Comparison of ENCODE assay signal across 23 cellular contexts in the genomic region with DNA sequence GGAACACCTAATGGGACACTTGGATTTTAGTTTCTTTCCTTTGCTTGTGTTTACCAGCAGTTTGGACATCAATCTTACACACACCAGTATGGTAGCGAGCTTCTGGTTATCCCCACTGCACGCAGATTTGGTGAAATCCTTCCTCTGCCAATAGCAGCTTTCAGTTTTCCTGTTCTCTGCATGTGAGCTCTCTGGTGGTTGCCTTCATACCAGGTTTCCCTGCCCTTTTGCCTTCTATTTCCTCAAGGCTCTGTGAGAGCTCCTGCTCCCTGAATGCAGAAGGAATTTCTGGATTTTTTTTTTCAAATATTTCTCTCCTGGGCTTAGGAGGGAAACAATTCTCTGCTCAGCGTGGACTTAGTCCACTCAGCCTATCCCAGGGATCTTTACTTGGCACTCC.
"Had no signal": no experiment of that assay in that cellular context is flagged by ENCODE, and none has a peak within 500 bp of the region (broad histone marks: within the 10 kb centered on the region; RNA-seq: fewer than 3 reads in every experiment).

No MANE protein-coding gene starts in this region.

- H3K36me3 ChIP-seq: adrenal gland, heart left ventricle, thyroid gland, upper lobe of right lung, WERI-Rb-1 had no signal

- H3K36me3 Mint-ChIP-seq: activated naive CD8-positive, alpha-beta T cell; naive B cell had no signal

- H3K9me3 ChIP-seq: adrenal gland, heart left ventricle, thyroid gland, upper lobe of right lung had no signal

- ATAC-seq: activated T-helper 17 cell treated with anti-CD3 and anti-CD28 coated beads, Interleukin-2, amount 50 U/mL, for 72 hours; heart left ventricle; upper lobe of right lung had no signal

- H3K9me3 Mint-ChIP-seq: activated T-cell treated with anti-CD3 and anti-CD28 coated beads, Interleukin-2, amount 50 U/mL, for 24 hours; activated T-helper 17 cell treated with anti-CD3 and anti-CD28 coated beads, Interleukin-2, amount 50 U/mL, for 72 hours; neural crest cell; stimulated activated naive CD8-positive, alpha-beta T cell treated with anti-CD3 and anti-CD28 coated beads, Interleukin-15, Interleukin-2, amounts not matched to agents 100 ng/mL and 50 ng/mL, for 24 hours had no signal

- H3K27me3 ChIP-seq: adrenal gland, heart left ventricle, thyroid gland, upper lobe of right lung had no signal

- H3K4me3 Mint-ChIP-seq: activated naive CD8-positive, alpha-beta T cell; activated T-cell treated with anti-CD3 and anti-CD28 coated beads, Interleukin-2, amount 50 U/mL, for 24 hours; activated T-helper 17 cell treated with anti-CD3 and anti-CD28 coated beads, Interleukin-2, amount 50 U/mL, for 72 hours; naive B cell; neural crest cell; stimulated activated naive CD8-positive, alpha-beta T cell treated with anti-CD3 and anti-CD28 coated beads, Interleukin-15, Interleukin-2, amounts not matched to agents 100 ng/mL and 50 ng/mL, for 24 hours had no signal

- H3K4me1 ChIP-seq: adrenal gland, heart left ventricle, thyroid gland, upper lobe of right lung had no signal

- H3K4me3 ChIP-seq: adrenal gland, heart left ventricle, thyroid gland, upper lobe of right lung had no signal

- H3K27ac ChIP-seq: adrenal gland, epithelial cell of prostate, heart left ventricle, thyroid gland, upper lobe of right lung, WERI-Rb-1 had no signal

- H3K27ac Mint-ChIP-seq: activated naive CD8-positive, alpha-beta T cell; activated T-cell treated with anti-CD3 and anti-CD28 coated beads, Interleukin-2, amount 50 U/mL, for 24 hours; activated T-helper 17 cell treated with anti-CD3 and anti-CD28 coated beads, Interleukin-2, amount 50 U/mL, for 72 hours; naive B cell; progenitor cell of endocrine pancreas; stimulated activated naive CD8-positive, alpha-beta T cell treated with anti-CD3 and anti-CD28 coated beads, Interleukin-15, Interleukin-2, amounts not matched to agents 100 ng/mL and 50 ng/mL, for 24 hours had no signal

- H3K4me1 Mint-ChIP-seq: activated T-helper 17 cell treated with anti-CD3 and anti-CD28 coated beads, Interleukin-2, amount 50 U/mL, for 72 hours; naive B cell; neural crest cell had no signal

- DNase-seq: activated CD4-positive, alpha-beta T cell treated with anti-CD3 and anti-CD28 coated beads for 1 hour; activated CD4-positive, alpha-beta T cell treated with anti-CD3 and anti-CD28 coated beads, Interleukin-2, amount 50 U/mL, for 1 hour; activated T-cell treated with anti-CD3 and anti-CD28 coated beads, Interleukin-2, amount 50 U/mL, for 24 hours; adrenal gland; cerebellar nuclear complex; cortex of kidney; heart left ventricle; islet precursor cell; left colon; mesenchymal stem cell; naive B cell; retina; stimulated activated CD4-positive, alpha-beta T cell treated with anti-CD3 and anti-CD28 coated beads, Interleukin-12 subunit alpha, Interleukin-12 subunit beta, amount 100 ng/mL, for 4 hours; substantia nigra; thyroid gland; upper lobe of right lung; WERI-Rb-1 had no signal
